ENCODE assay signal across 25 cellular contexts in the genomic region with DNA sequence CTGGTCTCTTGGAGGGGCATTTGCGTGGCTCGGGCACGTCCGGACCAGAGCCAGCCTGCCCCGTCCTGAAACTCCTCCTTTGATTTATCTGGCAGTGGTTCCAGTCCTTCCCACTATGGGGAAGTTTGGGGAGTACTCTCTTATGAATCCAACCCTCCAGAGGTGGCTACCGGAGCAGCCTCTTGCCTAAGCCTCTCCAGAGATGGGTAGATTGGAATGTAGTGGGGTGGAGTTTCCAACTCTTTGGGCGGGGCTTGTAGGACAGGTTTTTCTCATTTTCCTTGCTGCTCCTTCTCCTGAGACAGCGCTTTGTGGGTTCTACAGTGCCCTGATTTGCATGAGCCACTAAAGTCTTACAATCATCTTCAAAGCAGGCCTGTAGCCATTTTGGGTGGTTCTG.
DNase-seq lines count a peak whose midpoint lies in the region; TF ChIP-seq lines count a peak whose summit lies in the region.
"Had no signal": no experiment of that assay in that cellular context is flagged by ENCODE, and none has a peak within 500 bp of the region (broad histone marks: within the 10 kb centered on the region; RNA-seq: fewer than 3 reads in every experiment).

No MANE protein-coding gene starts in this region.

- peaks cover 5% of the 10 kb centered on the region for H3K4me1 Mint-ChIP-seq in MCF 10A (ENCODE audit: insufficient read depth, unreplicated experiment)
- peaks cover 12% of the 10 kb centered on the region for H3K4me1 Mint-ChIP-seq in mesothelial cell of epicardium

- no peaks in the 10 kb centered on the region for H3K36me3 ChIP-seq in adrenal gland (replicated peaks in 1 of 2)
- H3K36me3 ChIP-seq: sigmoid colon had no signal

- no peak overlapping the region for H3K4me3 Mint-ChIP-seq in MCF 10A (ENCODE audit: unreplicated experiment)
- no peak overlapping the region for H3K4me3 Mint-ChIP-seq in mesothelial cell of epicardium
- H3K4me3 Mint-ChIP-seq: activated T-cell treated with anti-CD3 and anti-CD28 coated beads, Interleukin-2, amount 50 U/mL, for 72 hours; effector memory CD8-positive, alpha-beta T cell; stimulated activated memory B cell treated with anti-CD40 and anti-IgM and Interleukin-4, amounts not matched to agents 10 μg/mL and 1 μg/mL and 100 μg/mL, for 72 hours; T-helper 2 cell treated with Interferon-gamma antibody and Interleukin-4, amounts not matched to agents 5 μg/mL and 100 μg/mL, for 36 hours had no signal

- POLR2A ChIA-PET in MCF 10A (lab: Yijun Ruan, JAX): no interaction called here

- 73 to 83% (median 78%) methylated on average over 1 to 8 of the region's 8 CpGs for WGBS in adrenal gland, 4 donors

- no peak for TF ChIP-seq CTCF in MCF 10A (IDR thresholded peaks at IDR 0.05; ENCODE audit: unreplicated experiment)
- no peak for TF ChIP-seq CTCF in epithelial cell of esophagus (IDR thresholded peaks at IDR 0.05; ENCODE audit: insufficient read depth, low read depth, low read length, missing control alignments)
- no peak for TF ChIP-seq CTCF in mesothelial cell of epicardium (IDR thresholded peaks at IDR 0.05; ENCODE audit: unreplicated experiment)
- TF ChIP-seq CTCF in adrenal gland (IDR thresholded peaks at IDR 0.05): no peak

- no peak overlapping the region for H3K27ac Mint-ChIP-seq in MCF 10A (ENCODE audit: low read depth, unreplicated experiment)
- peak overlapping the region; percentile 75 for H3K27ac Mint-ChIP-seq in mesothelial cell of epicardium
- H3K27ac Mint-ChIP-seq: activated T-cell treated with anti-CD3 and anti-CD28 coated beads, Interleukin-2, amount 50 U/mL, for 72 hours; stimulated activated memory B cell treated with anti-CD40 and anti-IgM and Interleukin-4, amounts not matched to agents 10 μg/mL and 1 μg/mL and 100 μg/mL, for 72 hours; T-helper 2 cell treated with Interferon-gamma antibody and Interleukin-4, amounts not matched to agents 5 μg/mL and 100 μg/mL, for 36 hours had no signal

- intact Hi-C loops in MCF 10A (cut with micrococcal nuclease) (no loop called here), posterior vena cava (cut with DNase I) (no loop called here), adrenal gland (cut with DNase I) (no loop called here)

- H3K27me3 ChIP-seq in adrenal gland: peaks cover 58% of the 10 kb centered on the region
- H3K27me3 ChIP-seq: sigmoid colon had no signal

- no peaks in the 10 kb centered on the region for H3K9me3 ChIP-seq in adrenal gland (replicated peaks in 1 of 3)
- H3K9me3 ChIP-seq: sigmoid colon had no signal

- CTCF ChIA-PET in MCF 10A (lab: Yijun Ruan, JAX): no interaction called here

- no peak overlapping the region for H3K27ac ChIP-seq in adrenal gland
- H3K27ac ChIP-seq: parathyroid adenoma, sigmoid colon had no signal

- no TSS peak for BruUV-seq in MCF 10A (replicated peaks; lab: Mats Ljungman, UMichigan)

- DNase-seq in T47D (ENCODE audit: low read depth in 1 of 2, low spot score in 1 of 2) (peak; percentile 7 to 92), MCF 10A (ENCODE audit: unreplicated experiment) (no peak), epithelial cell of esophagus (ENCODE audit: low read depth) (peak; percentile 52), mesothelial cell of epicardium (ENCODE audit: low spot score in 2 of 2, unreplicated experiment in 2 of 2) (no peak), occipital lobe (lab: John Stamatoyannopoulos, UW) (no peak), posterior vena cava (ENCODE audit: low spot score) (no peak), adrenal gland (no peak)
- no peak for DNase-seq in effector CD4-positive, alpha-beta T cell
- DNase-seq: 8988T; activated CD4-positive, alpha-beta T cell treated with anti-CD3 and anti-CD28 coated beads for 48 hours; activated naive CD4-positive, alpha-beta T cell; activated T-cell treated with anti-CD3 and anti-CD28 coated beads, Interleukin-2, amount 50 U/mL, for 72 hours; DND-41; effector memory CD8-positive, alpha-beta T cell; islet precursor cell; NCI-H1417 treated with DMSO at 0.1 percent for 48 hours; NCI-H2081; NCI-H774; RPMI8226; sigmoid colon; stimulated activated CD4-positive, alpha-beta T cell treated with anti-CD3 and anti-CD28 coated beads, Interleukin-4, amount 100 ng/mL, for 4 hours; substantia nigra had no signal

- H3K9me3 Mint-ChIP-seq in MCF 10A (ENCODE audit: unreplicated experiment) (no peaks in the 10 kb centered on the region), mesothelial cell of epicardium (peaks cover 26% of the 10 kb centered on the region)
- H3K9me3 Mint-ChIP-seq: activated T-cell treated with anti-CD3 and anti-CD28 coated beads, Interleukin-2, amount 50 U/mL, for 72 hours; effector memory CD8-positive, alpha-beta T cell; stimulated activated memory B cell treated with anti-CD40 and anti-IgM and Interleukin-4, amounts not matched to agents 10 μg/mL and 1 μg/mL and 100 μg/mL, for 72 hours; T-helper 2 cell treated with Interferon-gamma antibody and Interleukin-4, amounts not matched to agents 5 μg/mL and 100 μg/mL, for 36 hours had no signal

- H3K4me3 ChIP-seq in epithelial cell of esophagus (ENCODE audit: low read length): no peak overlapping the region
- no peak overlapping the region for H3K4me3 ChIP-seq in adrenal gland
- H3K4me3 ChIP-seq: sigmoid colon had no signal

- H3K4me1 ChIP-seq in adrenal gland (replicated peaks in 1 of 2): no peaks in the 10 kb centered on the region
- H3K4me1 ChIP-seq: parathyroid adenoma, sigmoid colon had no signal

- H3K36me3 Mint-ChIP-seq in MCF 10A (ENCODE audit: insufficient read depth, unreplicated experiment) (no peaks in the 10 kb centered on the region), mesothelial cell of epicardium (no peaks in the 10 kb centered on the region)
- H3K36me3 Mint-ChIP-seq: stimulated activated memory B cell treated with anti-CD40 and anti-IgM and Interleukin-4, amounts not matched to agents 10 μg/mL and 1 μg/mL and 100 μg/mL, for 72 hours had no signal

- H3K27me3 Mint-ChIP-seq in MCF 10A (ENCODE audit: insufficient read depth, unreplicated experiment): peaks cover 89% of the 10 kb centered on the region
- H3K27me3 Mint-ChIP-seq in mesothelial cell of epicardium (ENCODE audit: low read depth): no peaks in the 10 kb centered on the region

- TF ChIP-seq POLR2A in adrenal gland (IDR thresholded peaks at IDR 0.05): no peak

- in situ Hi-C loops in T47D (cut with HindIII; ENCODE audit: low pct_unique_long_range_greater_than_20kb, low sequenced_read_pairs): no loop called here

Comparison
In these comparisons a context has a peak if more than half of its experiments do, and no peak if none do; other contexts are left out.
1. DNase-seq: peak in T47D (2 of 2) and epithelial cell of esophagus (single experiment); none in MCF 10A (single experiment), mesothelial cell of epicardium (0 of 2), occipital lobe (single experiment), effector CD4-positive, alpha-beta T cell (single experiment), posterior vena cava (single experiment) and adrenal gland (0 of 7).